ENCODE assay signal across 19 cellular contexts in genomic region chr14:35240233-35240632, GRCh38.
"Had no signal": no experiment of that assay in that cellular context is flagged by ENCODE, and none has a peak within 500 bp of the region (broad histone marks: within the 10 kb centered on the region; RNA-seq: fewer than 3 reads in every experiment).

No MANE protein-coding gene starts in this region.

- H3K4me3 Mint-ChIP-seq: activated naive CD8-positive, alpha-beta T cell treated with anti-CD3 and anti-CD28 coated beads, Interleukin-2, amount 10 ng/mL, durations not matched to agents 7 days and 5 days; activated T-helper 17 cell treated with anti-CD3 and anti-CD28 coated beads, Interleukin-2, amount 50 U/mL, for 72 hours; dendritic cell treated with granulocyte-macrophage colony-stimulating factor and Interleukin-4, amounts not matched to agents 40 ng/mL and 50 ng/mL, for 4 days; nephron had no signal

- H3K4me3 ChIP-seq: cardiac muscle cell, hepatocyte, lower lobe of right lung, smooth muscle cell, stomach, testis, upper lobe of right lung had no signal

- H3K27me3 ChIP-seq: cardiac muscle cell, hepatocyte, stomach, testis, upper lobe of right lung had no signal

- H3K36me3 ChIP-seq: cardiac muscle cell, lower lobe of right lung, upper lobe of right lung had no signal

- H3K27ac ChIP-seq: cardiac muscle cell, hepatocyte, lower lobe of right lung, parathyroid adenoma, stomach, testis, upper lobe of right lung, VCaP had no signal

- H3K9me3 Mint-ChIP-seq: activated naive CD8-positive, alpha-beta T cell treated with anti-CD3 and anti-CD28 coated beads, Interleukin-2, amount 10 ng/mL, durations not matched to agents 7 days and 5 days; activated T-helper 17 cell treated with anti-CD3 and anti-CD28 coated beads, Interleukin-2, amount 50 U/mL, for 72 hours; dendritic cell treated with granulocyte-macrophage colony-stimulating factor and Interleukin-4, amounts not matched to agents 40 ng/mL and 50 ng/mL, for 4 days; nephron had no signal

- H3K4me1 ChIP-seq: lower lobe of right lung, parathyroid adenoma, stomach, testis, upper lobe of right lung had no signal

- H3K9me3 ChIP-seq: lower lobe of right lung, stomach, testis, upper lobe of right lung had no signal

- H3K27ac Mint-ChIP-seq: activated naive CD8-positive, alpha-beta T cell treated with anti-CD3 and anti-CD28 coated beads, Interleukin-2, amount 10 ng/mL, durations not matched to agents 7 days and 5 days; activated T-helper 17 cell treated with anti-CD3 and anti-CD28 coated beads, Interleukin-2, amount 50 U/mL, for 72 hours; dendritic cell treated with granulocyte-macrophage colony-stimulating factor and Interleukin-4, amounts not matched to agents 40 ng/mL and 50 ng/mL, for 4 days; nephron had no signal

- H3K27me3 Mint-ChIP-seq: activated naive CD8-positive, alpha-beta T cell treated with anti-CD3 and anti-CD28 coated beads, Interleukin-2, amount 10 ng/mL, durations not matched to agents 7 days and 5 days; activated T-helper 17 cell treated with anti-CD3 and anti-CD28 coated beads, Interleukin-2, amount 50 U/mL, for 72 hours; dendritic cell treated with granulocyte-macrophage colony-stimulating factor and Interleukin-4, amounts not matched to agents 40 ng/mL and 50 ng/mL, for 4 days had no signal

- DNase-seq: activated CD4-positive, alpha-beta T cell treated with anti-CD3 and anti-CD28 coated beads for 1 hour; activated naive CD4-positive, alpha-beta T cell treated with Interleukin-2 at 50 U/mL for 16 hours; activated naive CD8-positive, alpha-beta T cell treated with anti-CD3 and anti-CD28 coated beads, Interleukin-2, amount 10 ng/mL, durations not matched to agents 7 days and 5 days; amygdala; islet precursor cell; left colon; lower lobe of right lung; stimulated activated CD4-positive, alpha-beta T cell treated with anti-CD3 and anti-CD28 coated beads, Interleukin-4, amount 100 ng/mL, for 1 hour; stomach; testis; upper lobe of right lung had no signal
